20 cellular contexts compared by ENCODE assay signal in genomic region chr12:112833272-112833671, GRCh38. TPM values are rescaled to one million over a fixed set of nuclear protein-coding genes. Genes with fewer than 3 reads are reported as not detected.
A peak's percentile ranks its signal among the peaks of the same experiment; 100 is the strongest.
DNase-seq lines count a peak whose midpoint lies in the region; ATAC-seq, FAIRE-seq and TF ChIP-seq lines count a peak whose summit lies in the region.
"Had no signal": no experiment of that assay in that cellular context is flagged by ENCODE, and none has a peak within 500 bp of the region (broad histone marks: within the 10 kb centered on the region; RNA-seq: fewer than 3 reads in every experiment).

No MANE protein-coding gene starts in this region.

- peaks cover 12% of the 10 kb centered on the region; the same call in 2 of the 3 replicates for H3K9me3 ChIP-seq in A549
- H3K9me3 ChIP-seq: BE2C had no signal

- H3K4me1 ChIP-seq in A549: peaks cover 60% of the 10 kb centered on the region

- TF ChIP-seq CTCF in A549 (IDR thresholded peaks at IDR 0.05): no peak

- H3K4me3 ChIP-seq in A549: no peak overlapping the region

- ATAC-seq in A549: peak; percentile 81 to 82
- no peak for ATAC-seq in GM21786 (IDR thresholded peaks at IDR 0.05; ENCODE audit: unreplicated experiment)

- POLR2A ChIA-PET in A549 (lab: Yijun Ruan, JAX): interaction anchor here (0.6 kb wide), 1 partner anchor 1234 kb away, joined by 4 read pairs; the partner anchor contains the start of gene ATXN2

- H3K4me2 ChIP-seq in A549: peak overlapping the region; percentile 68

- 0 out of 5 replicates have a peak, but pooled peaks of 1 of the 2 experiments have one; percentile 11 for TF ChIP-seq EP300 in A549 (IDR thresholded peaks at IDR 0.05)

- peak overlapping the region; percentile 95 for H3K27ac ChIP-seq in A549

- CTCF ChIA-PET in A549 (lab: Yijun Ruan, JAX): no interaction called here

- 1% methylated on average over 2 of the region's 2 CpGs for WGBS in A549 (ENCODE audit: missing lambda C conversion rate)

- peak; percentile 12 to 25; a peak in 2 of 5 replicates for TF ChIP-seq RAD21 in A549 (conservative IDR thresholded peaks at IDR 0.05 in 1 of 2, IDR thresholded peaks at IDR 0.05 in 1 of 2)

- FAIRE-seq in A549 (lab: Jason Lieb, UNC): peak; percentile 99
- FAIRE-seq: D721Med, G401.6, GM12891, GM19239, H1 had no signal

- no peak for TF ChIP-seq POLR2A in A549 (IDR thresholded peaks at IDR 0.05; ENCODE audit: low read length)

- DNase-seq in A549 (ENCODE audit: low read depth in 1 of 2, low spot score in 1 of 2) (peak; percentile 32 to 89), NCI-H526 treated with DMSO at 0.1 percent for 48 hours (lab: John Stamatoyannopoulos, UW) (peak; percentile 4), islet precursor cell (peak; percentile 34), renal cortical epithelial cell (ENCODE audit: low read depth) (peak; percentile 75), globus pallidus (ENCODE audit: low spot score) (no peak), cerebellar nuclear complex (lab: John Stamatoyannopoulos, UW) (no peak)
- DNase-seq: 8988T; BE2C; C1 segment of cervical spinal cord; CD4-positive, CD25-positive, alpha-beta regulatory T cell; CD8-positive, alpha-beta memory T cell; COR-L47; H9 had no signal

TF ChIP-seq in A549, 52 proteins besides CTCF, POLR2A, EP300 and RAD21:
- no peak for TF ChIP-seq MAZ (IDR thresholded peaks at IDR 0.05; ENCODE audit: borderline replicate concordance, low read depth, low read length)
- TF ChIP-seq SMC3 (IDR thresholded peaks at IDR 0.05): no peak
- TF ChIP-seq CEBPB (IDR thresholded peaks at IDR 0.05): peak in 1 of 2 experiments; percentile 4; a peak in 1 of 4 replicates
- TF ChIP-seq FOSL2 (IDR thresholded peaks at IDR 0.05): no peak
- TF ChIP-seq FOSL2 (CRISPR knock-in tag; IDR thresholded peaks at IDR 0.05): 0 out of 2 replicates have a peak, but pooled peaks have one; percentile 17
- peak; percentile 23; the same call in 1 of the 2 replicates for TF ChIP-seq GATA3 (IDR thresholded peaks at IDR 0.05; ENCODE audit: borderline replicate concordance)
- peak; percentile 77 for TF ChIP-seq MAFK (IDR thresholded peaks at IDR 0.05; ENCODE audit: partially characterized antibody)
- no peak for TF ChIP-seq E2F6 (IDR thresholded peaks at IDR 0.05; ENCODE audit: borderline replicate concordance, low read depth)
- no peak for TF ChIP-seq PHF8 (IDR thresholded peaks at IDR 0.05; ENCODE audit: borderline replicate concordance, low read depth)
- peak; percentile 38; the same call in 1 of the 2 replicates for TF ChIP-seq MAX (IDR thresholded peaks at IDR 0.05)
- TF ChIP-seq JUN (IDR thresholded peaks at IDR 0.05): 0 out of 5 replicates have a peak, but pooled peaks of 1 of the 2 experiments have one; percentile 25

RNA-seq across cellular contexts. Expression of gene RPH3A, which starts 41.7 kb away (rescaled TPM):
- 0.22 and 0.31 TPM in 2 replicates for polyA plus RNA-seq in A549 (2011; rRNA removed)
- 0.05 and 0.06 TPM in 2 replicates for polyA plus RNA-seq in A549 (2012; cell fraction: cytosol; rRNA removed)
- polyA plus RNA-seq in A549 (2012; cell fraction: nucleus; rRNA removed): 0.10 and 0.27 TPM in 2 replicates
- polyA plus RNA-seq in A549 (2017; fragmentation: RNase III; extraction: RNeasy Plus Mini Kit Qiagen cat#74134 plus additional on column Dnase treatment): 0.21 to 0.36 TPM (median 0.27 TPM) in 3 replicates
- polyA minus RNA-seq in A549 (2011; rRNA and poly(A)+ RNA removed): 0.29 TPM in 1 of 2 replicates, not detected in the other
- not detected in 2 replicates for total RNA-seq in renal cortical epithelial cell
- total RNA-seq: CD4-positive, CD25-positive, alpha-beta regulatory T cell; CD8-positive, alpha-beta memory T cell; H1; H9; HT-29 had no signal
- polyA plus RNA-seq: CD4-positive, CD25-positive, alpha-beta regulatory T cell; CD8-positive, alpha-beta memory T cell; H1 had no signal

Comparison
In these comparisons a context has a peak if more than half of its experiments do, and no peak if none do; other contexts are left out.
1. DNase-seq: peak in A549 (2 of 2), NCI-H526 treated with DMSO at 0.1 percent for 48 hours (single experiment), islet precursor cell (single experiment) and renal cortical epithelial cell (single experiment); none in globus pallidus (single experiment) and cerebellar nuclear complex (0 of 2).